In genomic region chr1:2070800-2071530, GRCh38 we compare ENCODE assay signal across 37 cellular contexts. TPM values are rescaled to one million over a fixed set of nuclear protein-coding genes. Genes with fewer than 3 reads are reported as not detected.
"Had no signal": no experiment of that assay in that cellular context is flagged by ENCODE, and none has a peak within 500 bp of the region (broad histone marks: within the 10 kb centered on the region; RNA-seq: fewer than 3 reads in every experiment).

No MANE protein-coding gene starts in this region.

- H3K4me1 ChIP-seq: body of pancreas, breast epithelium had no signal

- H3K4me1 Mint-ChIP-seq: activated B cell treated with CpG ODN at 0.5 μM for 24 hours; activated CD4-positive, alpha-beta T cell treated with anti-CD3 and anti-CD28 coated beads, Interleukin-2, amount 10 ng/mL, durations not matched to agents 24 days and 14 days had no signal

- H3K27me3 ChIP-seq: adrenal gland, body of pancreas, breast epithelium had no signal

- H3K27me3 Mint-ChIP-seq: activated B cell treated with CpG ODN at 0.5 μM for 24 hours; activated CD4-positive, alpha-beta memory T cell treated with anti-CD3 and anti-CD28 coated beads for 36 hours; activated CD4-positive, alpha-beta T cell treated with anti-CD3 and anti-CD28 coated beads, Interleukin-2, amount 10 ng/mL, durations not matched to agents 24 days and 14 days; activated CD8-positive, alpha-beta T cell treated with anti-CD3 and anti-CD28 coated beads for 36 hours; activated naive CD8-positive, alpha-beta T cell treated with anti-CD3 and anti-CD28 coated beads for 36 hours; activated T-helper 17 cell treated with anti-CD3 and anti-CD28 coated beads, Interleukin-2, amount 50 U/mL, for 72 hours had no signal

- H3K4me3 ChIP-seq: adrenal gland, body of pancreas, breast epithelium had no signal

- DNase-seq: activated B cell treated with CpG ODN at 0.5 μM for 24 hours; activated CD4-positive, alpha-beta memory T cell treated with anti-CD3 and anti-CD28 coated beads for 36 hours; activated CD4-positive, alpha-beta T cell treated with anti-CD3 and anti-CD28 coated beads for 4 hours; activated CD4-positive, alpha-beta T cell treated with anti-CD3 and anti-CD28 coated beads, Interleukin-2, amount 10 ng/mL, durations not matched to agents 24 days and 14 days; activated CD4-positive, alpha-beta T cell treated with anti-CD3 and anti-CD28 coated beads, Interleukin-2, amount 50 U/mL, for 1 hour; activated CD4-positive, alpha-beta T cell treated with anti-CD3 and anti-CD28 coated beads, Interleukin-2, amount 50 U/mL, for 4 hours; activated CD4-positive, CD25-positive, alpha-beta regulatory T cell treated with anti-CD3 and anti-CD28 coated beads, Interleukin-2, amount 50 U/mL, for 72 hours; activated CD8-positive, alpha-beta memory T cell treated with anti-CD3 and anti-CD28 coated beads, Interleukin-2, amount 50 U/mL, for 4 hours; activated CD8-positive, alpha-beta T cell treated with anti-CD3 and anti-CD28 coated beads for 36 hours; activated effector memory CD4-positive, alpha-beta T cell treated with anti-CD3 and anti-CD28 coated beads, Interleukin-2, amount 50 U/mL, for 16 hours; activated gamma-delta T cell treated with Interleukin-2 at 50 U/mL for 16 hours; activated naive CD4-positive, alpha-beta T cell; activated naive CD4-positive, alpha-beta T cell treated with anti-CD3 and anti-CD28 coated beads for 36 hours; activated naive CD4-positive, alpha-beta T cell treated with anti-CD3 and anti-CD28 coated beads, Interleukin-2, amount 50 U/mL, for 16 hours; activated naive CD8-positive, alpha-beta T cell treated with anti-CD3 and anti-CD28 coated beads for 36 hours; activated T-cell treated with anti-CD3 and anti-CD28 coated beads for 4 hours; activated T-cell treated with anti-CD3 and anti-CD28 coated beads, Interleukin-2, amount 50 U/mL, for 1 hour; activated T-cell treated with anti-CD3 and anti-CD28 coated beads, Interleukin-2, amount 50 U/mL, for 4 hours; activated T-cell treated with anti-CD3 and anti-CD28 coated beads, Interleukin-2, amount 50 U/mL, for 72 hours; adrenal gland; amniotic stem cell; aorta; body of pancreas; brain microvascular endothelial cell; central memory CD4-positive, alpha-beta T cell; T-helper 1 cell; T-helper 2 cell; T-helper 9 cell had no signal

- ATAC-seq: activated CD8-positive, alpha-beta T cell treated with anti-CD3 and anti-CD28 coated beads for 36 hours; activated naive CD4-positive, alpha-beta T cell treated with anti-CD3 and anti-CD28 coated beads, Interleukin-2, amount 50 U/mL, for 72 hours; activated T-cell treated with anti-CD3 and anti-CD28 coated beads, Interleukin-2, amount 50 U/mL, for 4 hours; activated T-cell treated with anti-CD3 and anti-CD28 coated beads, Interleukin-2, amount 50 U/mL, for 72 hours; activated T-helper 17 cell treated with anti-CD3 and anti-CD28 coated beads, Interleukin-2, amount 50 U/mL, for 72 hours; body of pancreas had no signal

- H3K9me3 ChIP-seq: adrenal gland, body of pancreas had no signal

- H3K4me3 Mint-ChIP-seq: activated B cell treated with CpG ODN at 0.5 μM for 24 hours; activated CD4-positive, alpha-beta memory T cell treated with anti-CD3 and anti-CD28 coated beads for 36 hours; activated CD4-positive, alpha-beta T cell treated with anti-CD3 and anti-CD28 coated beads, Interleukin-2, amount 10 ng/mL, durations not matched to agents 24 days and 14 days; activated CD8-positive, alpha-beta T cell treated with anti-CD3 and anti-CD28 coated beads for 36 hours; activated naive CD4-positive, alpha-beta T cell treated with anti-CD3 and anti-CD28 coated beads for 36 hours; activated naive CD8-positive, alpha-beta T cell treated with anti-CD3 and anti-CD28 coated beads for 36 hours; activated T-cell treated with anti-CD3 and anti-CD28 coated beads, Interleukin-2, amount 50 U/mL, for 4 hours; activated T-cell treated with anti-CD3 and anti-CD28 coated beads, Interleukin-2, amount 50 U/mL, for 72 hours; activated T-helper 1 cell treated with anti-CD3 and anti-CD28 coated beads, Interleukin-12 subunit alpha, Interleukin-12 subunit beta, Interleukin-2, Interleukin-4 antibody, amounts not matched to agents 30 ng/mL and 10 ng/mL and 1 ng/mL, durations not matched to agents 14 hours and 24 hours and 36 hours; T-helper 1 cell treated with Interleukin-12 subunit alpha and Interleukin-12 subunit beta and Interleukin-4 antibody, amounts not matched to agents 30 μg/mL and 1 μg/mL, for 36 hours; T-helper 2 cell treated with Interferon-gamma antibody and Interleukin-4, amounts not matched to agents 5 μg/mL and 100 μg/mL, for 36 hours had no signal

- H3K27ac ChIP-seq: adrenal gland, body of pancreas, brain microvascular endothelial cell, breast epithelium, VCaP had no signal

- H3K36me3 ChIP-seq: adrenal gland, brain microvascular endothelial cell, breast epithelium had no signal

- H3K27ac Mint-ChIP-seq: activated B cell treated with CpG ODN at 0.5 μM for 24 hours; activated CD4-positive, alpha-beta memory T cell treated with anti-CD3 and anti-CD28 coated beads for 36 hours; activated CD4-positive, alpha-beta T cell treated with anti-CD3 and anti-CD28 coated beads, Interleukin-2, amount 10 ng/mL, durations not matched to agents 24 days and 14 days; activated CD8-positive, alpha-beta T cell treated with anti-CD3 and anti-CD28 coated beads for 36 hours; activated naive CD4-positive, alpha-beta T cell treated with anti-CD3 and anti-CD28 coated beads for 36 hours; activated naive CD8-positive, alpha-beta T cell treated with anti-CD3 and anti-CD28 coated beads for 36 hours; activated T-cell treated with anti-CD3 and anti-CD28 coated beads, Interleukin-2, amount 50 U/mL, for 72 hours; activated T-helper 1 cell treated with anti-CD3 and anti-CD28 coated beads, Interleukin-12 subunit alpha, Interleukin-12 subunit beta, Interleukin-2, Interleukin-4 antibody, amounts not matched to agents 30 ng/mL and 10 ng/mL and 1 ng/mL, durations not matched to agents 14 hours and 24 hours and 36 hours; T-helper 1 cell treated with Interleukin-12 subunit alpha and Interleukin-12 subunit beta and Interleukin-4 antibody, amounts not matched to agents 30 μg/mL and 1 μg/mL, for 36 hours; T-helper 2 cell treated with Interferon-gamma antibody and Interleukin-4, amounts not matched to agents 5 μg/mL and 100 μg/mL, for 36 hours had no signal

- H3K9me3 Mint-ChIP-seq: activated B cell treated with CpG ODN at 0.5 μM for 24 hours; activated CD4-positive, alpha-beta T cell treated with anti-CD3 and anti-CD28 coated beads, Interleukin-2, amount 10 ng/mL, durations not matched to agents 24 days and 14 days; activated naive CD4-positive, alpha-beta T cell treated with anti-CD3 and anti-CD28 coated beads, Interleukin-2, amount 50 U/mL, for 72 hours; activated T-cell treated with anti-CD3 and anti-CD28 coated beads, Interleukin-2, amount 50 U/mL, for 4 hours; activated T-cell treated with anti-CD3 and anti-CD28 coated beads, Interleukin-2, amount 50 U/mL, for 72 hours; activated T-helper 1 cell treated with anti-CD3 and anti-CD28 coated beads, Interleukin-12 subunit alpha, Interleukin-12 subunit beta, Interleukin-2, Interleukin-4 antibody, amounts not matched to agents 30 ng/mL and 10 ng/mL and 1 ng/mL, durations not matched to agents 14 hours and 24 hours and 36 hours; activated T-helper 17 cell treated with anti-CD3 and anti-CD28 coated beads, Interleukin-2, amount 50 U/mL, for 72 hours; T-helper 2 cell treated with Interferon-gamma antibody and Interleukin-4, amounts not matched to agents 5 μg/mL and 100 μg/mL, for 36 hours had no signal

RNA-seq across cellular contexts. Expression of gene GABRD, which starts 51.8 kb away (rescaled TPM):
- total RNA-seq: activated B cell treated with CpG ODN at 0.5 μM for 24 hours; activated CD4-positive, alpha-beta memory T cell treated with anti-CD3 and anti-CD28 coated beads for 36 hours; activated CD4-positive, alpha-beta T cell treated with anti-CD3 and anti-CD28 coated beads, Interleukin-2, amount 10 ng/mL, durations not matched to agents 24 days and 14 days; activated CD8-positive, alpha-beta memory T cell treated with anti-CD3 and anti-CD28 coated beads for 36 hours; activated CD8-positive, alpha-beta T cell treated with anti-CD3 and anti-CD28 coated beads for 36 hours; activated naive CD4-positive, alpha-beta T cell treated with anti-CD3 and anti-CD28 coated beads for 36 hours; activated naive CD4-positive, alpha-beta T cell treated with anti-CD3 and anti-CD28 coated beads, Interleukin-2, amount 50 U/mL, for 72 hours; activated naive CD8-positive, alpha-beta T cell treated with anti-CD3 and anti-CD28 coated beads for 36 hours; activated T-cell treated with anti-CD3 and anti-CD28 coated beads, Interleukin-2, amount 50 U/mL, for 4 hours; activated T-cell treated with anti-CD3 and anti-CD28 coated beads, Interleukin-2, amount 50 U/mL, for 72 hours; activated T-helper 17 cell treated with anti-CD3 and anti-CD28 coated beads, Interleukin-2, amount 50 U/mL, for 72 hours; astrocyte; body of pancreas; breast epithelium had no signal
- polyA plus RNA-seq: aorta had no signal
